In genomic region chr11:107457558-107458271, GRCh38 we compare ENCODE assay signal across 8 cellular contexts. TPM values are rescaled to one million over a fixed set of nuclear protein-coding genes. Genes with fewer than 3 reads are reported as not detected.
DNase-seq lines count a peak whose midpoint lies in the region; ATAC-seq and TF ChIP-seq lines count a peak whose summit lies in the region.

Gene CWF19L2 (minus strand): TSS chr11:107457825. CDS start chr11:107457816, 9 bp downstream.

- POLR2A ChIA-PET in SK-N-SH (lab: Yijun Ruan, JAX) = no interaction called here

- 1% methylated on average over 30 of the region's 30 CpGs for WGBS in SK-N-SH (ENCODE audit: low lambda C conversion rate)

- H3K27me3 ChIP-seq in SK-N-SH (ENCODE audit: insufficient read depth) = no peaks in the 10 kb centered on the region

- H3K4me1 ChIP-seq in SK-N-SH (ENCODE audit: control insufficient read depth in 1 of 2, insufficient read depth in 2 of 2, low read depth in 1 of 2, low read length in 1 of 2) = peaks cover 4 to 18% of the 10 kb centered on the region in 2 experiments; a peak in 3 of 4 replicates

- peak within 1 kb of the TSS; percentile 87 to 97 for H3K4me3 ChIP-seq in SK-N-SH (ENCODE audit: low read depth in 2 of 2, low read length in 1 of 2)

- peak within 1 kb of the TSS; percentile 81 for H3K9ac ChIP-seq in SK-N-SH

- H3F3A ChIP-seq in SK-N-SH (replicated peaks; ENCODE audit: insufficient read depth) = peaks cover 6% of the 10 kb centered on the region

- peak within 1 kb of the TSS; percentile 97 for H2AFZ ChIP-seq in SK-N-SH (ENCODE audit: low read depth)

- H3K9me3 ChIP-seq in SK-N-SH = no peaks in the 10 kb centered on the region

- H3K79me2 ChIP-seq in SK-N-SH (ENCODE audit: insufficient read depth) = peaks cover 21% of the 10 kb centered on the region

- TF ChIP-seq RAD21 in SK-N-SH (IDR thresholded peaks at IDR 0.05; ENCODE audit: low read length) = no peak

- H3K36me3 ChIP-seq in SK-N-SH (replicated peaks in 1 of 2; ENCODE audit: control insufficient read depth in 1 of 2, insufficient read depth in 2 of 2, low read length in 1 of 2) = peaks cover 9 to 18% of the 10 kb centered on the region in 2 experiments

- DNase-seq in GM04504 (ENCODE audit: low read depth) = peak; percentile 86
- peak; percentile 87 for DNase-seq in NCI-H1048 (lab: John Stamatoyannopoulos, UW)
- DNase-seq in SK-N-SH = peak; percentile 79
- DNase-seq in activated naive CD4-positive, alpha-beta T cell treated with anti-CD3 and anti-CD28 coated beads, Interleukin-2, amount 50 U/mL, for 16 hours = peak; percentile 88
- DNase-seq in glomerular endothelial cell (ENCODE audit: extremely low read depth, low read depth, low spot score) = peak; percentile 87
- peak; percentile 79 for DNase-seq in occipital lobe (lab: John Stamatoyannopoulos, UW)

- H3K9me2 ChIP-seq in SK-N-SH = no peaks in the 10 kb centered on the region

- CTCF ChIA-PET in SK-N-SH (lab: Yijun Ruan, JAX) = interaction anchor here (0.7 to 1.5 kb wide), 2 partner anchors 26 to 231 kb away, joined by 3 read pairs; no protein-coding TSS in a partner anchor

- no peaks in the 10 kb centered on the region for H4K20me1 ChIP-seq in SK-N-SH (ENCODE audit: insufficient read depth)

- TF ChIP-seq CTCF in SK-N-SH (IDR thresholded peaks at IDR 0.05) = no peak

- peak; percentile 98 for ATAC-seq in HG02571 (IDR thresholded peaks at IDR 0.05; ENCODE audit: unreplicated experiment)

- peak within 1 kb of the TSS; percentile 72 for H3K4me2 ChIP-seq in SK-N-SH

- TF ChIP-seq EP300 in SK-N-SH (IDR thresholded peaks at IDR 0.05; ENCODE audit: borderline replicate concordance in 1 of 2, low read depth in 1 of 2, low read length in 1 of 2) = no peak

- H3K27ac ChIP-seq in SK-N-SH (ENCODE audit: low read depth in 2 of 2, low read length in 1 of 2) = peak within 1 kb of the TSS; percentile 59 to 78; a peak in 3 of 4 replicates
- H3K27ac ChIP-seq in temporal lobe (ENCODE audit: low read depth, low read length) = peak within 1 kb of the TSS; percentile 13

TF ChIP-seq in SK-N-SH, 30 proteins besides CTCF, POLR2A, EP300 and RAD21 (continues in another document):
- 0 out of 2 replicates have a peak, but pooled peaks have one; percentile 6 for TF ChIP-seq RCOR1 (IDR thresholded peaks at IDR 0.05; ENCODE audit: low read length)
- no peak for TF ChIP-seq NFIC (IDR thresholded peaks at IDR 0.05; ENCODE audit: borderline replicate concordance)
- peak; percentile 69; the same call in 1 of the 2 replicates for TF ChIP-seq MXI1 (IDR thresholded peaks at IDR 0.05; ENCODE audit: low read depth, low read length)
- no peak for TF ChIP-seq RXRA (IDR thresholded peaks at IDR 0.05; ENCODE audit: borderline replicate concordance, low read depth)
- TF ChIP-seq TCF12 (IDR thresholded peaks at IDR 0.05) = no peak
- TF ChIP-seq NRF1 (IDR thresholded peaks at IDR 0.05; ENCODE audit: low read depth, low read length) = peak; percentile 42; the same call in 1 of the 2 replicates
- TF ChIP-seq, protein P1, sequence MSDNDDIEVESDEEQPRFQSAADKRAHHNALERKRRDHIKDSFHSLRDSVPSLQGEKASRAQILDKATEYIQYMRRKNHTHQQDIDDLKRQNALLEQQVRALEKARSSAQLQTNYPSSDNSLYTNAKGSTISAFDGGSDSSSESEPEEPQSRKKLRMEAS (IDR thresholded peaks at IDR 0.05; ENCODE audit: low read depth) = peak; percentile 39; the same call in 1 of the 2 replicates
- no peak for TF ChIP-seq TEAD4 (IDR thresholded peaks at IDR 0.05; ENCODE audit: borderline replicate concordance, insufficient read depth)
- TF ChIP-seq, protein P2, sequence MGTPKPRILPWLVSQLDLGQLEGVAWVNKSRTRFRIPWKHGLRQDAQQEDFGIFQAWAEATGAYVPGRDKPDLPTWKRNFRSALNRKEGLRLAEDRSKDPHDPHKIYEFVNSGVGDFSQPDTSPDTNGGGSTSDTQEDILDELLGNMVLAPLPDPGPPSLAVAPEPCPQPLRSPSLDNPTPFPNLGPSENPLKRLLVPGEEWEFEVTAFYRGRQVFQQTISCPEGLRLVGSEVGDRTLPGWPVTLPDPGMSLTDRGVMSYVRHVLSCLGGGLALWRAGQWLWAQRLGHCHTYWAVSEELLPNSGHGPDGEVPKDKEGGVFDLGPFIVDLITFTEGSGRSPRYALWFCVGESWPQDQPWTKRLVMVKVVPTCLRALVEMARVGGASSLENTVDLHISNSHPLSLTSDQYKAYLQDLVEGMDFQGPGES (IDR thresholded peaks at IDR 0.05; ENCODE audit: low read depth, low read length) = no peak
- TF ChIP-seq YY1 (IDR thresholded peaks at IDR 0.05; ENCODE audit: low read depth) = peak; percentile 95
- TF ChIP-seq CHD2 (IDR thresholded peaks at IDR 0.05; ENCODE audit: low read length, partially characterized antibody) = no peak
- TF ChIP-seq SIN3A (IDR thresholded peaks at IDR 0.05; ENCODE audit: borderline replicate concordance, low read depth, low read length) = peak; percentile 91
- no peak for TF ChIP-seq EZH2phosphoT487 (IDR thresholded peaks at IDR 0.05; ENCODE audit: borderline replicate concordance, low read depth)
- peak; percentile 74 for TF ChIP-seq GABPA (IDR thresholded peaks at IDR 0.05; ENCODE audit: low read depth)
- TF ChIP-seq ELF1 (IDR thresholded peaks at IDR 0.05) = peak; percentile 88
- TF ChIP-seq FOXJ3 (CRISPR knock-in tag; IDR thresholded peaks at IDR 0.05) = no peak
- TF ChIP-seq FOXM1 (IDR thresholded peaks at IDR 0.05; ENCODE audit: low read depth) = no peak
- peak; percentile 71 for TF ChIP-seq ZBTB33 (IDR thresholded peaks at IDR 0.05; ENCODE audit: borderline replicate concordance, low read depth)
- TF ChIP-seq, protein P3, sequence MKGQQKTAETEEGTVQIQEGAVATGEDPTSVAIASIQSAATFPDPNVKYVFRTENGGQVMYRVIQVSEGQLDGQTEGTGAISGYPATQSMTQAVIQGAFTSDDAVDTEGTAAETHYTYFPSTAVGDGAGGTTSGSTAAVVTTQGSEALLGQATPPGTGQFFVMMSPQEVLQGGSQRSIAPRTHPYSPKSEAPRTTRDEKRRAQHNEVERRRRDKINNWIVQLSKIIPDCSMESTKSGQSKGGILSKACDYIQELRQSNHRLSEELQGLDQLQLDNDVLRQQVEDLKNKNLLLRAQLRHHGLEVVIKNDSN (IDR thresholded peaks at IDR 0.05; ENCODE audit: borderline replicate concordance, low read depth) = no peak
- TF ChIP-seq, protein P4, sequence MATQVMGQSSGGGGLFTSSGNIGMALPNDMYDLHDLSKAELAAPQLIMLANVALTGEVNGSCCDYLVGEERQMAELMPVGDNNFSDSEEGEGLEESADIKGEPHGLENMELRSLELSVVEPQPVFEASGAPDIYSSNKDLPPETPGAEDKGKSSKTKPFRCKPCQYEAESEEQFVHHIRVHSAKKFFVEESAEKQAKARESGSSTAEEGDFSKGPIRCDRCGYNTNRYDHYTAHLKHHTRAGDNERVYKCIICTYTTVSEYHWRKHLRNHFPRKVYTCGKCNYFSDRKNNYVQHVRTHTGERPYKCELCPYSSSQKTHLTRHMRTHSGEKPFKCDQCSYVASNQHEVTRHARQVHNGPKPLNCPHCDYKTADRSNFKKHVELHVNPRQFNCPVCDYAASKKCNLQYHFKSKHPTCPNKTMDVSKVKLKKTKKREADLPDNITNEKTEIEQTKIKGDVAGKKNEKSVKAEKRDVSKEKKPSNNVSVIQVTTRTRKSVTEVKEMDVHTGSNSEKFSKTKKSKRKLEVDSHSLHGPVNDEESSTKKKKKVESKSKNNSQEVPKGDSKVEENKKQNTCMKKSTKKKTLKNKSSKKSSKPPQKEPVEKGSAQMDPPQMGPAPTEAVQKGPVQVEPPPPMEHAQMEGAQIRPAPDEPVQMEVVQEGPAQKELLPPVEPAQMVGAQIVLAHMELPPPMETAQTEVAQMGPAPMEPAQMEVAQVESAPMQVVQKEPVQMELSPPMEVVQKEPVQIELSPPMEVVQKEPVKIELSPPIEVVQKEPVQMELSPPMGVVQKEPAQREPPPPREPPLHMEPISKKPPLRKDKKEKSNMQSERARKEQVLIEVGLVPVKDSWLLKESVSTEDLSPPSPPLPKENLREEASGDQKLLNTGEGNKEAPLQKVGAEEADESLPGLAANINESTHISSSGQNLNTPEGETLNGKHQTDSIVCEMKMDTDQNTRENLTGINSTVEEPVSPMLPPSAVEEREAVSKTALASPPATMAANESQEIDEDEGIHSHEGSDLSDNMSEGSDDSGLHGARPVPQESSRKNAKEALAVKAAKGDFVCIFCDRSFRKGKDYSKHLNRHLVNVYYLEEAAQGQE (IDR thresholded peaks at IDR 0.05; ENCODE audit: low read depth, low read length) = 0 out of 2 replicates have a peak, but pooled peaks have one; percentile 45
- TF ChIP-seq TAF1 (IDR thresholded peaks at IDR 0.05; ENCODE audit: borderline replicate concordance, low read depth, low read length) = peak; percentile 98
- peak; percentile 96 for TF ChIP-seq POLR2AphosphoS5 (IDR thresholded peaks at IDR 0.05; ENCODE audit: low read depth, low read length)
- no peak for TF ChIP-seq FOSL2 (IDR thresholded peaks at IDR 0.05; ENCODE audit: borderline replicate concordance, low read depth)

RNA-seq across cellular contexts. Expression of gene CWF19L2, which starts in this region (rescaled TPM):
- 0.74 and 0.83 TPM in 2 replicates for polyA plus RNA-seq in SK-N-SH (2012; rRNA removed)
- polyA plus RNA-seq in SK-N-SH (2012; cell fraction: cytosol; rRNA removed) = 1.2 and 1.7 TPM in 2 replicates
- 0.52 and 1.0 TPM in 2 replicates for polyA plus RNA-seq in SK-N-SH (2012; cell fraction: nucleus; rRNA removed)
- total RNA-seq in glomerular endothelial cell (5.2 and 13.0 TPM in 2 replicates), occipital lobe (32.8 TPM), temporal lobe (24.8 TPM)

Comparison
In these comparisons a context has a peak if more than half of its experiments do, and no peak if none do; other contexts are left out.
1. Peak in every context shown above with its lines: DNase-seq, ATAC-seq, H3K4me3 ChIP-seq and H3K27ac ChIP-seq.